ENCODE assay signal across 8 cellular contexts in the genomic region with DNA sequence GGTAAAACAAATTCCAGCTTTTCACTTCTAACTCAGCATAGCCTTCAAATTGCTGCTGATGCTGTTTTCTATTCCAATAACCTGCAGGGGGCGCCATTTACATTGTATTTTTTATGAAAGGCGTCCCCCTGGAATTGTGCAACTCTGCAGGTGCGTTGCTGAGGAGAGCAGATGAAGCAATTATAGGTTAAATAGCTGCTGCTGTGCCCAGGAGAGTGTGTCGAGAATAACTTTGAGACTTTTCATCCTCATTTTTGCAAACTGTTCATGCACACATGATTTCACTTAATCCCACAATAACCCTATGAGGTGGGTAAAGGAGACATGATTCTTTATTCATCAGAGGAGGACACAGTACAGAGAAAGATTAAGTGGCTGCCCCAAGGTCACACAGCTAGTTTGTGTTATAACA.
DNase-seq lines count a peak whose midpoint lies in the region; ATAC-seq, FAIRE-seq and TF ChIP-seq lines count a peak whose summit lies in the region.

No MANE protein-coding gene starts in this region.

- TF ChIP-seq POLR2A in GM18505 (IDR thresholded peaks at IDR 0.05; ENCODE audit: borderline replicate concordance, extremely low read depth, insufficient read depth, insufficient read length) (no peak), HepG2 (IDR thresholded peaks at IDR 0.05; ENCODE audit: insufficient read depth in 1 of 2, low read depth in 2 of 2, low read length in 2 of 2) (no peak)

- no peaks in the 10 kb centered on the region for H4K20me1 ChIP-seq in HepG2 (ENCODE audit: insufficient read depth, low read length)

- TF ChIP-seq EP300 in HepG2 (IDR thresholded peaks at IDR 0.05; ENCODE audit: low read depth in 2 of 2, low read length in 2 of 2) (no peak), HepG2 (CRISPR knock-in tag; IDR thresholded peaks at IDR 0.05; ENCODE audit: borderline replicate concordance) (no peak)

- POLR2A ChIA-PET in A673 (lab: Charles Lee; ENCODE audit: low non-redundant PET) (no interaction called here), HepG2 (lab: Yijun Ruan, JAX) (no interaction called here)

- peak; percentile 63 for FAIRE-seq in HepG2 (lab: Jason Lieb, UNC)

- DNase-seq in A673 (ENCODE audit: low spot score) (peak; percentile 86), NCI-H2171 (lab: John Stamatoyannopoulos, UW) (peak; percentile 86), WERI-Rb-1 (peak; percentile 70), caudate nucleus (lab: John Stamatoyannopoulos, UW) (peak in 53 of 61 donors; percentile 4 to 89 (median 40)), HepG2 (ENCODE audit: low spot score) (peak; percentile 76)
- DNase-seq in stimulated activated CD4-positive, alpha-beta T cell treated with anti-CD3 and anti-CD28 coated beads, TNF-alpha, amount 100 ng/mL, for 4 hours (ENCODE audit: low read depth in 3 of 3): peak; percentile 12 to 41 (median 38)

- H3K4me2 ChIP-seq in HepG2 (ENCODE audit: low read depth, low read length): no peak overlapping the region

- H3K4me3 ChIP-seq in A673 (ENCODE audit: low read depth, low read length, poor library complexity, severe bottlenecking): no peak overlapping the region
- no peak overlapping the region for H3K4me3 ChIP-seq in WERI-Rb-1 (ENCODE audit: low read depth, low read length)
- H3K4me3 ChIP-seq in HepG2 (replicated peaks in 1 of 3; ENCODE audit: insufficient read depth in 1 of 3, low read depth in 2 of 3, low read length in 3 of 3): no peak overlapping the region

- BruUV-seq in A673 (replicated peaks; lab: Mats Ljungman, UMichigan): no TSS peak
- BruUV-seq in HepG2 (replicated peaks; lab: Mats Ljungman, UMichigan): no TSS peak

- peak; percentile 84 for ATAC-seq in GM18505 (IDR thresholded peaks at IDR 0.05; ENCODE audit: unreplicated experiment)
- ATAC-seq in HG03095 (IDR thresholded peaks at IDR 0.05; ENCODE audit: unreplicated experiment): peak; percentile 67
- ATAC-seq in HepG2: peak; percentile 84

- H3K4me1 ChIP-seq in A673 (ENCODE audit: insufficient read depth, low read length, poor library complexity, severe bottlenecking) (peaks cover 14% of the 10 kb centered on the region), HepG2 (ENCODE audit: insufficient read depth, low read length) (no peaks in the 10 kb centered on the region)

- peaks cover 30% of the 10 kb centered on the region for H3K27me3 ChIP-seq in A673 (replicated peaks; ENCODE audit: insufficient read depth, low read depth, low read length, poor library complexity)
- no peaks in the 10 kb centered on the region for H3K27me3 ChIP-seq in WERI-Rb-1 (ENCODE audit: insufficient read depth, low read depth, severe bottlenecking)
- H3K27me3 ChIP-seq in HepG2 (ENCODE audit: control insufficient read depth in 1 of 2, insufficient read depth in 2 of 2, low read length in 2 of 2): no peaks in the 10 kb centered on the region

- H2AFZ ChIP-seq in HepG2 (ENCODE audit: low read length): no peak overlapping the region

- CTCF ChIA-PET in A673 (lab: Charles Lee) (interaction anchor here (0.6 to 2.0 kb wide), 5 partner anchors 545 to 1847 kb away, joined by 3 to 9 read pairs (median 5); no protein-coding TSS in a partner anchor), HepG2 (lab: Yijun Ruan, JAX; ENCODE audit: low intra/inter-chr PET ratio, low total read pairs) (interaction anchor here (0.8 to 2.0 kb wide), 4 partner anchors 676 to 829 kb away, joined by 3 to 26 read pairs (median 6); no protein-coding TSS in a partner anchor)

- 2% methylated on average over 4 of the region's 4 CpGs for WGBS in HepG2 (ENCODE audit: low lambda C conversion rate)

- in situ Hi-C loops in HepG2 (cut with HindIII; ENCODE audit: extremely low pct_ligation_motif_present, low pct_unique_long_range_greater_than_20kb): loop anchor here (10.0 kb wide), 1 partner anchor 674 kb away; no protein-coding TSS in a partner anchor

- no peak overlapping the region for H3K9ac ChIP-seq in HepG2 (ENCODE audit: insufficient read depth, low read depth, low read length)

- H3K79me2 ChIP-seq in HepG2 (ENCODE audit: insufficient read depth, low read length): no peaks in the 10 kb centered on the region

- TF ChIP-seq RAD21 in HepG2 (CRISPR knock-in tag; IDR thresholded peaks at IDR 0.05): peak; percentile 68

- H3K9me3 ChIP-seq in A673 (ENCODE audit: low read depth, low read length, poor library complexity, severe bottlenecking) (no peaks in the 10 kb centered on the region), WERI-Rb-1 (ENCODE audit: severe bottlenecking) (no peaks in the 10 kb centered on the region), HepG2 (ENCODE audit: low read length) (no peaks in the 10 kb centered on the region)

- H3K36me3 ChIP-seq in A673 (ENCODE audit: insufficient read depth, low read length, poor library complexity, severe bottlenecking) (no peaks in the 10 kb centered on the region), WERI-Rb-1 (no peaks in the 10 kb centered on the region), HepG2 (replicated peaks in 1 of 2; ENCODE audit: control insufficient read depth in 1 of 2, insufficient read depth in 2 of 2, low read length in 2 of 2) (no peaks in the 10 kb centered on the region)

- TF ChIP-seq CTCF in A673 (conservative IDR thresholded peaks at IDR 0.05; ENCODE audit: low read depth, low read length) (peak; percentile 91), WERI-Rb-1 (IDR thresholded peaks at IDR 0.05; ENCODE audit: low read depth, low read length) (peak; percentile 57), HepG2 (CRISPR knock-in tag; IDR thresholded peaks at IDR 0.05) (peak; percentile 80)

- H3K27ac ChIP-seq in A673 (ENCODE audit: low read depth, low read length, poor library complexity, severe bottlenecking) (no peak overlapping the region), WERI-Rb-1 (no peak overlapping the region), caudate nucleus (ENCODE audit: low read depth, low read length) (no peak overlapping the region), HepG2 (ENCODE audit: extremely low read length, insufficient read depth, low read length) (no peak overlapping the region)

- intact Hi-C loops in A673 (cut with micrococcal nuclease; ENCODE audit: unreplicated experiment) (loop anchor here (1.0 to 10.0 kb wide), 3 partner anchors 174 to 677 kb away; partner anchors contain the start of gene CNOT2), HepG2 (cut with micrococcal nuclease; ENCODE audit: unreplicated experiment) (loop anchor here (1.0 to 5.0 kb wide), 3 partner anchors 342 to 817 kb away; partner anchors contain the start of gene CNOT2)

TF ChIP-seq in HepG2, 621 proteins besides CTCF, POLR2A, EP300 and RAD21 (continues in another document):
- TF ChIP-seq, protein P1, sequence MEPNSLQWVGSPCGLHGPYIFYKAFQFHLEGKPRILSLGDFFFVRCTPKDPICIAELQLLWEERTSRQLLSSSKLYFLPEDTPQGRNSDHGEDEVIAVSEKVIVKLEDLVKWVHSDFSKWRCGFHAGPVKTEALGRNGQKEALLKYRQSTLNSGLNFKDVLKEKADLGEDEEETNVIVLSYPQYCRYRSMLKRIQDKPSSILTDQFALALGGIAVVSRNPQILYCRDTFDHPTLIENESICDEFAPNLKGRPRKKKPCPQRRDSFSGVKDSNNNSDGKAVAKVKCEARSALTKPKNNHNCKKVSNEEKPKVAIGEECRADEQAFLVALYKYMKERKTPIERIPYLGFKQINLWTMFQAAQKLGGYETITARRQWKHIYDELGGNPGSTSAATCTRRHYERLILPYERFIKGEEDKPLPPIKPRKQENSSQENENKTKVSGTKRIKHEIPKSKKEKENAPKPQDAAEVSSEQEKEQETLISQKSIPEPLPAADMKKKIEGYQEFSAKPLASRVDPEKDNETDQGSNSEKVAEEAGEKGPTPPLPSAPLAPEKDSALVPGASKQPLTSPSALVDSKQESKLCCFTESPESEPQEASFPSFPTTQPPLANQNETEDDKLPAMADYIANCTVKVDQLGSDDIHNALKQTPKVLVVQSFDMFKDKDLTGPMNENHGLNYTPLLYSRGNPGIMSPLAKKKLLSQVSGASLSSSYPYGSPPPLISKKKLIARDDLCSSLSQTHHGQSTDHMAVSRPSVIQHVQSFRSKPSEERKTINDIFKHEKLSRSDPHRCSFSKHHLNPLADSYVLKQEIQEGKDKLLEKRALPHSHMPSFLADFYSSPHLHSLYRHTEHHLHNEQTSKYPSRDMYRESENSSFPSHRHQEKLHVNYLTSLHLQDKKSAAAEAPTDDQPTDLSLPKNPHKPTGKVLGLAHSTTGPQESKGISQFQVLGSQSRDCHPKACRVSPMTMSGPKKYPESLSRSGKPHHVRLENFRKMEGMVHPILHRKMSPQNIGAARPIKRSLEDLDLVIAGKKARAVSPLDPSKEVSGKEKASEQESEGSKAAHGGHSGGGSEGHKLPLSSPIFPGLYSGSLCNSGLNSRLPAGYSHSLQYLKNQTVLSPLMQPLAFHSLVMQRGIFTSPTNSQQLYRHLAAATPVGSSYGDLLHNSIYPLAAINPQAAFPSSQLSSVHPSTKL (CRISPR knock-in tag; IDR thresholded peaks at IDR 0.05): peak; percentile 18; the same call in 1 of the 2 replicates
- TF ChIP-seq ZNF766 (CRISPR knock-in tag; IDR thresholded peaks at IDR 0.05; ENCODE audit: borderline replicate concordance) (no peak), ZNF792 (CRISPR knock-in tag; IDR thresholded peaks at IDR 0.05) (no peak), RBFOX2 (IDR thresholded peaks at IDR 0.05; ENCODE audit: low read depth, low read length) (no peak), LCORL (IDR thresholded peaks at IDR 0.05) (no peak), LCORL (CRISPR knock-in tag; IDR thresholded peaks at IDR 0.05) (no peak), ZNF546 (CRISPR knock-in tag; conservative IDR thresholded peaks at IDR 0.05) (no peak), ZFY (CRISPR knock-in tag; IDR thresholded peaks at IDR 0.05) (no peak), ERF (CRISPR knock-in tag; IDR thresholded peaks at IDR 0.05) (no peak), GATA4 (IDR thresholded peaks at IDR 0.05; ENCODE audit: borderline replicate concordance, low read depth) (no peak), SRSF9 (IDR thresholded peaks at IDR 0.05; ENCODE audit: borderline replicate concordance, insufficient read depth, low read depth, low read length, poor library complexity, severe bottlenecking) (no peak), SOX13 (IDR thresholded peaks at IDR 0.05) (no peak), SOX13 (CRISPR knock-in tag; conservative IDR thresholded peaks at IDR 0.05 in 1 of 2, IDR thresholded peaks at IDR 0.05 in 1 of 2) (0 out of 4 replicates have a peak, but pooled peaks of 1 of the 2 experiments have one; percentile 6), SIN3A (IDR thresholded peaks at IDR 0.05; ENCODE audit: borderline replicate concordance, low read depth, low read length) (no peak), CEBPB (IDR thresholded peaks at IDR 0.05; ENCODE audit: borderline replicate concordance, low read depth, low read length) (peak; percentile 98), CENPX (CRISPR knock-in tag; IDR thresholded peaks at IDR 0.05) (no peak), ZNF570 (CRISPR knock-in tag; IDR thresholded peaks at IDR 0.05; ENCODE audit: borderline replicate concordance) (no peak), ZNF225 (CRISPR knock-in tag; IDR thresholded peaks at IDR 0.05) (no peak), ZNF34 (CRISPR knock-in tag; IDR thresholded peaks at IDR 0.05; ENCODE audit: borderline replicate concordance) (no peak), MAFF (IDR thresholded peaks at IDR 0.05; ENCODE audit: low read depth, low read length) (peak; percentile 49; the same call in 1 of the 2 replicates)
